Comparison of ENCODE assay signal across 1 cellular context in the genomic region with DNA sequence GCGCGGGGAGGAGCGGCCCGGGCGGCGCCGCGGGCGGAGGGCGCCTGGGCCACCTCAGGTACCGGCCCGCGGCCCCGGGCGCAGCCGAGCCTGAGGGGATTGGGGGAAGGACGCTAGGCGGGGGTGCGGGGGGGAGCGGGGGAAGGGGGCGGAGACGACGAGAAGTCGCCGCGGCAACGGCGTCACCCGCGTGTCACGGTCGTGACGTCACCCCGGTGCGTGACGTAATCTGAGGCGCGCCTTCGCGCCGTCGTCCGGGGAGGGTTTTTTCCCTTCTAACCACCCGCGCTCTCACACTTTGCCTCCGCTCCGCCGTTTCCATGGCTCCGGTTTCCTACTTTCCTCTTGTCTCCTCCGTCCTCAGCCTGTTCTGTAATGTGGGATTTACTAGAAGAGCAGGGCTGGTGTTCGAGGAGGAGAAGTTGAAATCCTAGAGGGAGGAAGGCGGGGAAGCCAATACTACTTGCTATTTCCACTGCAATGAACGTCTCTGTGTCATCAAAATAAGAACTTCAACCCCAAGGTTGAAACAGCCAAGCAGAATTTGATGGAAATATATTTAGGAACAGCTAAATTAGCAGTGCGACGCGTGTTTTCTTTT.
TF ChIP-seq lines count a peak whose summit lies in the region.

A gene (minus strand): TSS at position 109 of the 601 bp plus-strand sequence. CDS start 226 bp downstream, outside the sequence.

TF ChIP-seq in K562, 482 proteins besides CTCF, POLR2A, EP300 and RAD21 (continued from another document and continues in another):
- TF ChIP-seq, protein P1, sequence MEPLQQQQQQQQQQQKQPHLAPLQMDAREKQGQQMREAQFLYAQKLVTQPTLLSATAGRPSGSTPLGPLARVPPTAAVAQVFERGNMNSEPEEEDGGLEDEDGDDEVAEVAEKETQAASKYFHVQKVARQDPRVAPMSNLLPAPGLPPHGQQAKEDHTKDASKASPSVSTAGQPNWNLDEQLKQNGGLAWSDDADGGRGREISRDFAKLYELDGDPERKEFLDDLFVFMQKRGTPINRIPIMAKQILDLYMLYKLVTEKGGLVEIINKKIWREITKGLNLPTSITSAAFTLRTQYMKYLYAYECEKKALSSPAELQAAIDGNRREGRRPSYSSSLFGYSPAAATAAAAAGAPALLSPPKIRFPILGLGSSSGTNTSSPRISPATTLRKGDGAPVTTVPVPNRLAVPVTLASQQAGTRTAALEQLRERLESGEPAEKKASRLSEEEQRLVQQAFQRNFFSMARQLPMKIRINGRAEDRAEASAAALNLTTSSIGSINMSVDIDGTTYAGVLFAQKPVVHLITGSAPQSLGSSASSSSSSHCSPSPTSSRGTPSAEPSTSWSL (CRISPR knock-in tag; IDR thresholded peaks at IDR 0.05; ENCODE audit: borderline replicate concordance): no peak
- no peak for TF ChIP-seq ZNF311 (CRISPR knock-in tag; IDR thresholded peaks at IDR 0.05)
- TF ChIP-seq ZFPM2 (CRISPR knock-in tag; IDR thresholded peaks at IDR 0.05): no peak
- TF ChIP-seq CHD4 (IDR thresholded peaks at IDR 0.05; ENCODE audit: insufficient read depth, insufficient replicate concordance, low read depth, low read length, poor library complexity, severe bottlenecking): no peak
- no peak for TF ChIP-seq ZNF696 (CRISPR knock-in tag; conservative IDR thresholded peaks at IDR 0.05)
- no peak for TF ChIP-seq ZNF668 (CRISPR knock-in tag; IDR thresholded peaks at IDR 0.05)
- TF ChIP-seq, protein P2, sequence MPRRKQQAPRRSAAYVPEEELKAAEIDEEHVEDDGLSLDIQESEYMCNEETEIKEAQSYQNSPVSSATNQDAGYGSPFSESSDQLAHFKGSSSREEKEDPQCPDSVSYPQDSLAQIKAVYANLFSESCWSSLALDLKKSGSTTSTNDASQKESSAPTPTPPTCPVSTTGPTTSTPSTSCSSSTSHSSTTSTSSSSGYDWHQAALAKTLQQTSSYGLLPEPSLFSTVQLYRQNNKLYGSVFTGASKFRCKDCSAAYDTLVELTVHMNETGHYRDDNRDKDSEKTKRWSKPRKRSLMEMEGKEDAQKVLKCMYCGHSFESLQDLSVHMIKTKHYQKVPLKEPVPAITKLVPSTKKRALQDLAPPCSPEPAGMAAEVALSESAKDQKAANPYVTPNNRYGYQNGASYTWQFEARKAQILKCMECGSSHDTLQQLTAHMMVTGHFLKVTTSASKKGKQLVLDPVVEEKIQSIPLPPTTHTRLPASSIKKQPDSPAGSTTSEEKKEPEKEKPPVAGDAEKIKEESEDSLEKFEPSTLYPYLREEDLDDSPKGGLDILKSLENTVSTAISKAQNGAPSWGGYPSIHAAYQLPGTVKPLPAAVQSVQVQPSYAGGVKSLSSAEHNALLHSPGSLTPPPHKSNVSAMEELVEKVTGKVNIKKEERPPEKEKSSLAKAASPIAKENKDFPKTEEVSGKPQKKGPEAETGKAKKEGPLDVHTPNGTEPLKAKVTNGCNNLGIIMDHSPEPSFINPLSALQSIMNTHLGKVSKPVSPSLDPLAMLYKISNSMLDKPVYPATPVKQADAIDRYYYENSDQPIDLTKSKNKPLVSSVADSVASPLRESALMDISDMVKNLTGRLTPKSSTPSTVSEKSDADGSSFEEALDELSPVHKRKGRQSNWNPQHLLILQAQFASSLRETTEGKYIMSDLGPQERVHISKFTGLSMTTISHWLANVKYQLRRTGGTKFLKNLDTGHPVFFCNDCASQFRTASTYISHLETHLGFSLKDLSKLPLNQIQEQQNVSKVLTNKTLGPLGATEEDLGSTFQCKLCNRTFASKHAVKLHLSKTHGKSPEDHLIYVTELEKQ (CRISPR knock-in tag; IDR thresholded peaks at IDR 0.05): no peak
- TF ChIP-seq ZNF175 (CRISPR knock-in tag; IDR thresholded peaks at IDR 0.05; ENCODE audit: low read depth): peak; percentile 31; the same call in 1 of the 2 replicates
- no peak for TF ChIP-seq BRF1 (IDR thresholded peaks at IDR 0.05; ENCODE audit: borderline replicate concordance, extremely low read depth, insufficient read length)
- TF ChIP-seq ZNF324 (CRISPR knock-in tag; IDR thresholded peaks at IDR 0.05): no peak
- no peak for TF ChIP-seq CBFA2T2 (conservative IDR thresholded peaks at IDR 0.05)
- TF ChIP-seq, protein P3, sequence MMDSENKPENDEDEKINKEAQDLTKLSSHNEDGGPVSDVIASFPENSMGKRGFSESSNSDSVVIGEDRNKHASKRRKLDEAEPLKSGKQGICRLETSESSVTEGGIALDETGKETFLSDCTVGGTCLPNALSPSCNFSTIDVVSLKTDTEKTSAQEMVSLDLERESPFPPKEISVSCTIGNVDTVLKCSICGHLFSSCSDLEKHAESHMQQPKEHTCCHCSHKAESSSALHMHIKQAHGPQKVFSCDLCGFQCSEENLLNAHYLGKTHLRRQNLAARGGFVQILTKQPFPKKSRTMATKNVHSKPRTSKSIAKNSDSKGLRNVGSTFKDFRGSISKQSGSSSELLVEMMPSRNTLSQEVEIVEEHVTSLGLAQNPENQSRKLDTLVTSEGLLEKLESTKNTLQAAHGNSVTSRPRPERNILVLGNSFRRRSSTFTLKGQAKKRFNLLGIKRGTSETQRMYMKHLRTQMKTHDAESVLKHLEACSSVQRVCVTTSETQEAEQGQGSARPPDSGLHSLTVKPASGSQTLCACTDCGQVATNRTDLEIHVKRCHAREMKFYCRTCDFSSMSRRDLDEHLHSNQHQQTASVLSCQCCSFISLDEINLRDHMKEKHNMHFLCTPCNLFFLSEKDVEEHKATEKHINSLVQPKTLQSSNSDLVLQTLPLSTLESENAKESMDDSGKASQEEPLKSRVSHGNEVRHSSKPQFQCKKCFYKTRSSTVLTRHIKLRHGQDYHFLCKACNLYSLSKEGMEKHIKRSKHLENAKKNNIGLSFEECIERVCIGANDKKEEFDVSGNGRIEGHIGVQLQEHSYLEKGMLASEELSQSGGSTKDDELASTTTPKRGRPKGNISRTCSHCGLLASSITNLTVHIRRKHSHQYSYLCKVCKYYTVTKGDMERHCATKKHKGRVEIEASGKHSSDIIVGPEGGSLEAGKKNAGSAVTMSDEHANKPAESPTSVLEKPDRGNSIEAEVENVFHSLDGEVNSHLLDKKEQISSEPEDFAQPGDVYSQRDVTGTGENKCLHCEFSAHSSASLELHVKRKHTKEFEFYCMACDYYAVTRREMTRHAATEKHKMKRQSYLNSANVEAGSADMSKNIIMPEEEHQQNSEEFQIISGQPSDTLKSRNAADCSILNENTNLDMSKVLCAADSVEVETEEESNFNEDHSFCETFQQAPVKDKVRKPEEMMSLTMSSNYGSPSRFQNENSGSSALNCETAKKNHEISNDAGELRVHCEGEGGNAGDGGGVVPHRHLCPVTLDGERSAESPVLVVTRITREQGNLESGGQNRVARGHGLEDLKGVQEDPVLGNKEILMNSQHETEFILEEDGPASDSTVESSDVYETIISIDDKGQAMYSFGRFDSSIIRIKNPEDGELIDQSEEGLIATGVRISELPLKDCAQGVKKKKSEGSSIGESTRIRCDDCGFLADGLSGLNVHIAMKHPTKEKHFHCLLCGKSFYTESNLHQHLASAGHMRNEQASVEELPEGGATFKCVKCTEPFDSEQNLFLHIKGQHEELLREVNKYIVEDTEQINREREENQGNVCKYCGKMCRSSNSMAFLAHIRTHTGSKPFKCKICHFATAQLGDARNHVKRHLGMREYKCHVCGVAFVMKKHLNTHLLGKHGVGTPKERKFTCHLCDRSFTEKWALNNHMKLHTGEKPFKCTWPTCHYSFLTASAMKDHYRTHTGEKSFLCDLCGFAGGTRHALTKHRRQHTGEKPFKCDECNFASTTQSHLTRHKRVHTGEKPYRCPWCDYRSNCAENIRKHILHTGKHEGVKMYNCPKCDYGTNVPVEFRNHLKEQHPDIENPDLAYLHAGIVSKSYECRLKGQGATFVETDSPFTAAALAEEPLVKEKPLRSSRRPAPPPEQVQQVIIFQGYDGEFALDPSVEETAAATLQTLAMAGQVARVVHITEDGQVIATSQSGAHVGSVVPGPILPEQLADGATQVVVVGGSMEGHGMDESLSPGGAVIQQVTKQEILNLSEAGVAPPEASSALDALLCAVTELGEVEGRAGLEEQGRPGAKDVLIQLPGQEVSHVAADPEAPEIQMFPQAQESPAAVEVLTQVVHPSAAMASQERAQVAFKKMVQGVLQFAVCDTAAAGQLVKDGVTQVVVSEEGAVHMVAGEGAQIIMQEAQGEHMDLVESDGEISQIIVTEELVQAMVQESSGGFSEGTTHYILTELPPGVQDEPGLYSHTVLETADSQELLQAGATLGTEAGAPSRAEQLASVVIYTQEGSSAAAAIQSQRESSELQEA (IDR thresholded peaks at IDR 0.05; ENCODE audit: low read depth): no peak
- no peak for TF ChIP-seq TCFL5 (CRISPR knock-in tag; conservative IDR thresholded peaks at IDR 0.05)
- no peak for TF ChIP-seq ZNF24 (IDR thresholded peaks at IDR 0.05)
- no peak for TF ChIP-seq KLF13 (tag; IDR thresholded peaks at IDR 0.05; ENCODE audit: borderline replicate concordance, low read depth)
- no peak for TF ChIP-seq ZNF707 (CRISPR knock-in tag; conservative IDR thresholded peaks at IDR 0.05)
- TF ChIP-seq ZNF274 (IDR thresholded peaks at IDR 0.05; ENCODE audit: borderline replicate concordance, low read depth, low read length): no peak
- no peak for TF ChIP-seq ZNF146 (CRISPR knock-in tag; IDR thresholded peaks at IDR 0.05; ENCODE audit: unreplicated experiment)
- peak; percentile 23 to 67; a peak in 1 of 4 replicates for TF ChIP-seq SIN3A (IDR thresholded peaks at IDR 0.05; ENCODE audit: borderline replicate concordance in 2 of 2, control insufficient read depth in 1 of 2, low read depth in 2 of 2, low read length in 2 of 2)
- no peak for TF ChIP-seq MECOM (CRISPR knock-in tag; IDR thresholded peaks at IDR 0.05)
- no peak for TF ChIP-seq PHTF2 (CRISPR knock-in tag; IDR thresholded peaks at IDR 0.05)
- peak; percentile 68; the same call in 1 of the 2 replicates for TF ChIP-seq TRIM28 (IDR thresholded peaks at IDR 0.05)
- peak; percentile 61 for TF ChIP-seq ETV1 (tag; conservative IDR thresholded peaks at IDR 0.05; ENCODE audit: low read depth)
- no peak; the same call in 1 of the 2 replicates for TF ChIP-seq ETV5 (CRISPR knock-in tag; IDR thresholded peaks at IDR 0.05; ENCODE audit: low read depth)
- no peak for TF ChIP-seq IFI16 (CRISPR knock-in tag; IDR thresholded peaks at IDR 0.05)
- TF ChIP-seq, protein P4, sequence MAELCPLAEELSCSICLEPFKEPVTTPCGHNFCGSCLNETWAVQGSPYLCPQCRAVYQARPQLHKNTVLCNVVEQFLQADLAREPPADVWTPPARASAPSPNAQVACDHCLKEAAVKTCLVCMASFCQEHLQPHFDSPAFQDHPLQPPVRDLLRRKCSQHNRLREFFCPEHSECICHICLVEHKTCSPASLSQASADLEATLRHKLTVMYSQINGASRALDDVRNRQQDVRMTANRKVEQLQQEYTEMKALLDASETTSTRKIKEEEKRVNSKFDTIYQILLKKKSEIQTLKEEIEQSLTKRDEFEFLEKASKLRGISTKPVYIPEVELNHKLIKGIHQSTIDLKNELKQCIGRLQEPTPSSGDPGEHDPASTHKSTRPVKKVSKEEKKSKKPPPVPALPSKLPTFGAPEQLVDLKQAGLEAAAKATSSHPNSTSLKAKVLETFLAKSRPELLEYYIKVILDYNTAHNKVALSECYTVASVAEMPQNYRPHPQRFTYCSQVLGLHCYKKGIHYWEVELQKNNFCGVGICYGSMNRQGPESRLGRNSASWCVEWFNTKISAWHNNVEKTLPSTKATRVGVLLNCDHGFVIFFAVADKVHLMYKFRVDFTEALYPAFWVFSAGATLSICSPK (IDR thresholded peaks at IDR 0.05; ENCODE audit: borderline replicate concordance): no peak
- TF ChIP-seq ZNF644 (tag; IDR thresholded peaks at IDR 0.05; ENCODE audit: low read depth): no peak
- TF ChIP-seq PTRF (tag; IDR thresholded peaks at IDR 0.05): no peak
- TF ChIP-seq SIRT6 (IDR thresholded peaks at IDR 0.05; ENCODE audit: low read depth, low read length): no peak
- TF ChIP-seq, protein P5, sequence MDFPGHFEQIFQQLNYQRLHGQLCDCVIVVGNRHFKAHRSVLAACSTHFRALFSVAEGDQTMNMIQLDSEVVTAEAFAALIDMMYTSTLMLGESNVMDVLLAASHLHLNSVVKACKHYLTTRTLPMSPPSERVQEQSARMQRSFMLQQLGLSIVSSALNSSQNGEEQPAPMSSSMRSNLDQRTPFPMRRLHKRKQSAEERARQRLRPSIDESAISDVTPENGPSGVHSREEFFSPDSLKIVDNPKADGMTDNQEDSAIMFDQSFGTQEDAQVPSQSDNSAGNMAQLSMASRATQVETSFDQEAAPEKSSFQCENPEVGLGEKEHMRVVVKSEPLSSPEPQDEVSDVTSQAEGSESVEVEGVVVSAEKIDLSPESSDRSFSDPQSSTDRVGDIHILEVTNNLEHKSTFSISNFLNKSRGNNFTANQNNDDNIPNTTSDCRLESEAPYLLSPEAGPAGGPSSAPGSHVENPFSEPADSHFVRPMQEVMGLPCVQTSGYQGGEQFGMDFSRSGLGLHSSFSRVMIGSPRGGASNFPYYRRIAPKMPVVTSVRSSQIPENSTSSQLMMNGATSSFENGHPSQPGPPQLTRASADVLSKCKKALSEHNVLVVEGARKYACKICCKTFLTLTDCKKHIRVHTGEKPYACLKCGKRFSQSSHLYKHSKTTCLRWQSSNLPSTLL (IDR thresholded peaks at IDR 0.05): no peak
- peak; percentile 96 for TF ChIP-seq POLR2AphosphoS5 (IDR thresholded peaks at IDR 0.05; ENCODE audit: control insufficient read depth, insufficient read depth, low read depth, low read length)
- no peak for TF ChIP-seq MYNN (IDR thresholded peaks at IDR 0.05)
- TF ChIP-seq MYNN (CRISPR knock-in tag; IDR thresholded peaks at IDR 0.05): no peak
- TF ChIP-seq MXI1 (IDR thresholded peaks at IDR 0.05; ENCODE audit: low read depth, low read length): 0 out of 2 replicates have a peak, but pooled peaks have one; percentile 52
- TF ChIP-seq MCM5 (IDR thresholded peaks at IDR 0.05; ENCODE audit: low read depth): no peak
- TF ChIP-seq RBM39 (optimal IDR thresholded peaks at IDR 0.05; ENCODE audit: low read depth, low read length): no peak
- peak; percentile 71 for TF ChIP-seq DIDO1 (tag; IDR thresholded peaks at IDR 0.05; ENCODE audit: low read depth)
- no peak; the same call in 1 of the 2 replicates for TF ChIP-seq ZNF253 (CRISPR knock-in tag; conservative IDR thresholded peaks at IDR 0.05)
- peak; percentile 86 for TF ChIP-seq RFX1 (IDR thresholded peaks at IDR 0.05)
- TF ChIP-seq FOXA1 (IDR thresholded peaks at IDR 0.05; ENCODE audit: borderline replicate concordance): no peak
- TF ChIP-seq CBX8 (IDR thresholded peaks at IDR 0.05; ENCODE audit: borderline replicate concordance, extremely low read depth, low read depth, low read length, poor library complexity, severe bottlenecking): no peak
- TF ChIP-seq, protein P6, sequence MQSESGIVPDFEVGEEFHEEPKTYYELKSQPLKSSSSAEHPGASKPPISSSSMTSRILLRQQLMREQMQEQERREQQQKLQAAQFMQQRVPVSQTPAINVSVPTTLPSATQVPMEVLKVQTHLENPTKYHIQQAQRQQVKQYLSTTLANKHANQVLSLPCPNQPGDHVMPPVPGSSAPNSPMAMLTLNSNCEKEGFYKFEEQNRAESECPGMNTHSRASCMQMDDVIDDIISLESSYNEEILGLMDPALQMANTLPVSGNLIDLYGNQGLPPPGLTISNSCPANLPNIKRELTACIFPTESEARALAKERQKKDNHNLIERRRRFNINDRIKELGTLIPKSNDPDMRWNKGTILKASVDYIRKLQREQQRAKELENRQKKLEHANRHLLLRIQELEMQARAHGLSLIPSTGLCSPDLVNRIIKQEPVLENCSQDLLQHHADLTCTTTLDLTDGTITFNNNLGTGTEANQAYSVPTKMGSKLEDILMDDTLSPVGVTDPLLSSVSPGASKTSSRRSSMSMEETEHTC (IDR thresholded peaks at IDR 0.05): no peak
- TF ChIP-seq HMG20A (CRISPR knock-in tag; conservative IDR thresholded peaks at IDR 0.05): no peak
- no peak for TF ChIP-seq SP2 (IDR thresholded peaks at IDR 0.05; ENCODE audit: extremely low read depth, low read depth, low read length, poor library complexity, severe bottlenecking)
- TF ChIP-seq ZFP36 (IDR thresholded peaks at IDR 0.05; ENCODE audit: low read depth, low read length, partially characterized antibody): peak; percentile 25
- no peak for TF ChIP-seq SRSF3 (IDR thresholded peaks at IDR 0.05; ENCODE audit: insufficient read depth, low read length)
- TF ChIP-seq KAT8 (IDR thresholded peaks at IDR 0.05; ENCODE audit: low read depth): 0 out of 2 replicates have a peak, but pooled peaks have one; percentile 37
